7 cellular contexts compared by ENCODE assay signal in the genomic region with DNA sequence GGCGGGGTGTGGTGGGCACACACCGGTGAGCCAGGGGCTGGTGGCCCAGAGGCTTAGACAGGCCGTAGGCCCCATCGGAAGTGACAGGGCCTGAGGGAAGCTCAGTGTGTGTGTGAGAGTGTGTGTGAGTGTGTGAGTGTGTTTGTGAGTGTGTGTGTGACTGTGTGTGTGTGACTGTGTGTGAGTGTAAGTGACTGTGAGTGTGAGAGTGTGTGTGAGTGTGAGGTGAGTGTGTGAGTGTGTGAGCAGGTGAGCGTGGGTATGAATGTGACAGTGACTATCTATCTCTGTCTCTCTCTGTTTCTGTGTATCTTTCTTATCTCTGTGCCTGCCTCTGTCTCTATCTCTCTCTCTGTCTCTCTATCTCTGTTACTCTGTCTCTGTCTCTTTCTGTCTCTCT.
A peak's percentile ranks its signal among the peaks of the same experiment; 100 is the strongest.
DNase-seq lines count a peak whose midpoint lies in the region; ATAC-seq and TF ChIP-seq lines count a peak whose summit lies in the region.
"Not testable (repeated sequence)": the region's sequence is repeated elsewhere in the genome, so short reads cannot be mapped to it uniquely, and the experiment has no call there.

No MANE protein-coding gene starts in this region.

- H3K27me3 ChIP-seq in BLaER1; OCI-LY1 (ENCODE audit: insufficient read depth, low read length): not testable (repeated sequence)

- CTCF ChIA-PET in activated B cell treated with CpG ODN at 0.5 μM for 24 hours (lab: Charles Lee) = not testable (repeated sequence)

- H3K9me2 ChIP-seq in OCI-LY1 (ENCODE audit: low read depth, low read length) = not testable (repeated sequence)

- not testable (repeated sequence) for H3K36me3 ChIP-seq in BLaER1; OCI-LY1 (ENCODE audit: insufficient read depth, low read length)

- TF ChIP-seq POLR2A in GM19193 (IDR thresholded peaks at IDR 0.05; ENCODE audit: extremely low read depth, insufficient read depth, insufficient read length) = peak; percentile 26

- H3K27me3 Mint-ChIP-seq in activated B cell treated with CpG ODN at 0.5 μM for 24 hours; activated naive CD8-positive, alpha-beta T cell treated with anti-CD3 and anti-CD28 coated beads, Interleukin-2, amount 10 ng/mL, durations not matched to agents 7 days and 5 days; naive B cell: not testable (repeated sequence)

- H3F3A ChIP-seq in OCI-LY1 (ENCODE audit: insufficient read depth, low read length) = not testable (repeated sequence)

- POLR2A ChIA-PET in activated B cell treated with CpG ODN at 0.5 μM for 24 hours (lab: Charles Lee); activated naive CD8-positive, alpha-beta T cell treated with anti-CD3 and anti-CD28 coated beads, Interleukin-2, amount 10 ng/mL, durations not matched to agents 7 days and 5 days (lab: Charles Lee): not testable (repeated sequence)

- peak overlapping the region; percentile 46; the same call in 1 of the 2 replicates for H3K27ac ChIP-seq in BLaER1
- H3K27ac ChIP-seq in OCI-LY1 (ENCODE audit: low read depth, low read length, poor library complexity, severe bottlenecking) = peak overlapping the region; percentile 86

- H3K9me3 Mint-ChIP-seq in activated B cell treated with CpG ODN at 0.5 μM for 24 hours; activated naive CD8-positive, alpha-beta T cell treated with anti-CD3 and anti-CD28 coated beads, Interleukin-2, amount 10 ng/mL, durations not matched to agents 7 days and 5 days; naive B cell: not testable (repeated sequence)

- H4K20me1 ChIP-seq in BLaER1; OCI-LY1 (ENCODE audit: insufficient read depth, low read length): not testable (repeated sequence)

- not testable (repeated sequence) for H3K9me3 ChIP-seq in BLaER1; OCI-LY1 (ENCODE audit: low read length)

- TF ChIP-seq CTCF in OCI-LY1 (IDR thresholded peaks at IDR 0.05; ENCODE audit: low read length); activated B cell treated with CpG ODN at 0.5 μM for 24 hours (IDR thresholded peaks at IDR 0.05): not testable (repeated sequence)

- H3K4me2 ChIP-seq in BLaER1 = peak overlapping the region; percentile 39
- H3K4me2 ChIP-seq in OCI-LY1 (ENCODE audit: low read length) = not testable (repeated sequence)

- DNase-seq in activated B cell treated with CpG ODN at 0.5 μM for 24 hours; activated naive CD8-positive, alpha-beta T cell treated with anti-CD3 and anti-CD28 coated beads, Interleukin-2, amount 10 ng/mL, durations not matched to agents 7 days and 5 days; naive B cell: not testable (repeated sequence)
- DNase-seq in activated CD8-positive, alpha-beta memory T cell treated with anti-CD3 and anti-CD28 coated beads, Interleukin-2, amount 50 U/mL, for 48 hours = peak; percentile 26

- not testable (repeated sequence) for H3K9ac ChIP-seq in BLaER1; OCI-LY1 (ENCODE audit: low read length)

- intact Hi-C loops in activated B cell treated with CpG ODN at 0.5 μM for 24 hours (cut with micrococcal nuclease) = not testable (repeated sequence)

- not testable (repeated sequence) for ATAC-seq in activated B cell treated with CpG ODN at 0.5 μM for 24 hours (ENCODE audit: low read depth); activated naive CD8-positive, alpha-beta T cell treated with anti-CD3 and anti-CD28 coated beads, Interleukin-2, amount 10 ng/mL, durations not matched to agents 7 days and 5 days (ENCODE audit: low read depth); naive B cell (ENCODE audit: low read depth in 2 of 2)

- H3K4me1 Mint-ChIP-seq in activated B cell treated with CpG ODN at 0.5 μM for 24 hours = peaks cover 63% of the 10 kb centered on the region
- H3K4me1 Mint-ChIP-seq in activated naive CD8-positive, alpha-beta T cell treated with anti-CD3 and anti-CD28 coated beads, Interleukin-2, amount 10 ng/mL, durations not matched to agents 7 days and 5 days = not testable (repeated sequence)
- peaks cover 61 to 64% (median 62%) of the 10 kb centered on the region in 3 donors for H3K4me1 Mint-ChIP-seq in naive B cell

- H3K79me2 ChIP-seq in OCI-LY1 (ENCODE audit: insufficient read depth, low read length) = not testable (repeated sequence)

- peak overlapping the region; percentile 55 for H3K4me3 Mint-ChIP-seq in activated B cell treated with CpG ODN at 0.5 μM for 24 hours
- H3K4me3 Mint-ChIP-seq in activated naive CD8-positive, alpha-beta T cell treated with anti-CD3 and anti-CD28 coated beads, Interleukin-2, amount 10 ng/mL, durations not matched to agents 7 days and 5 days = not testable (repeated sequence)
- peak overlapping the region; percentile 57 to 87 (median 75) for H3K4me3 Mint-ChIP-seq in naive B cell

- H3K36me3 Mint-ChIP-seq in activated B cell treated with CpG ODN at 0.5 μM for 24 hours (ENCODE audit: low read depth) = peaks cover 16% of the 10 kb centered on the region
- not testable (repeated sequence) for H3K36me3 Mint-ChIP-seq in activated naive CD8-positive, alpha-beta T cell treated with anti-CD3 and anti-CD28 coated beads, Interleukin-2, amount 10 ng/mL, durations not matched to agents 7 days and 5 days; naive B cell

- peak overlapping the region; percentile 92 for H3K27ac Mint-ChIP-seq in activated B cell treated with CpG ODN at 0.5 μM for 24 hours
- peak overlapping the region; percentile 1 for H3K27ac Mint-ChIP-seq in activated naive CD8-positive, alpha-beta T cell treated with anti-CD3 and anti-CD28 coated beads, Interleukin-2, amount 10 ng/mL, durations not matched to agents 7 days and 5 days
- H3K27ac Mint-ChIP-seq in naive B cell = peak overlapping the region; percentile 95 to 100 (median 99)

- H3K4me1 ChIP-seq in BLaER1 (peaks cover 70% of the 10 kb centered on the region), OCI-LY1 (ENCODE audit: insufficient read depth, low read length, severe bottlenecking) (peaks cover 27% of the 10 kb centered on the region)

- H2AFZ ChIP-seq in OCI-LY1 (ENCODE audit: low read length) = not testable (repeated sequence)

- H3K4me3 ChIP-seq in BLaER1; OCI-LY1 (ENCODE audit: low read depth, low read length, poor library complexity, severe bottlenecking): not testable (repeated sequence)

Comparison
In these comparisons a context has a peak if more than half of its experiments do, and no peak if none do; other contexts are left out.
1. H3K27ac Mint-ChIP-seq: peak in every context shown above with its lines; median percentile 99 in naive B cell; 92 in activated B cell treated with CpG ODN at 0.5 μM for 24 hours; 1 in activated naive CD8-positive, alpha-beta T cell treated with anti-CD3 and anti-CD28 coated beads, Interleukin-2, amount 10 ng/mL, durations not matched to agents 7 days and 5 days.